18 cellular contexts compared by ENCODE assay signal in genomic region chr1:53385276-53385932, GRCh38.
"Had no signal": no experiment of that assay in that cellular context is flagged by ENCODE, and none has a peak within 500 bp of the region (broad histone marks: within the 10 kb centered on the region; RNA-seq: fewer than 3 reads in every experiment).

No MANE protein-coding gene starts in this region.

- H3K4me3 ChIP-seq: esophagus squamous epithelium, mucosa of descending colon, skin epidermis, stomach, uterus had no signal

- H3K9me3 ChIP-seq: esophagus squamous epithelium, mucosa of descending colon, uterus had no signal

- H3K27me3 ChIP-seq: uterus had no signal

- H3K9me3 Mint-ChIP-seq: type B pancreatic cell had no signal

- H3K27ac ChIP-seq: esophagus squamous epithelium, skin epidermis, stomach, uterus had no signal

- H3K36me3 Mint-ChIP-seq: immature natural killer cell, type B pancreatic cell had no signal

- H3K36me3 ChIP-seq: esophagus squamous epithelium, stomach, uterus had no signal

- FAIRE-seq: colon, keratinocyte had no signal

- H3K27ac Mint-ChIP-seq: immature natural killer cell, type B pancreatic cell had no signal

- H3K4me1 ChIP-seq: esophagus squamous epithelium, stomach, uterus had no signal

- H3K4me1 Mint-ChIP-seq: immature natural killer cell had no signal

- DNase-seq: dermis blood vessel endothelial cell; esophagus squamous epithelium; foreskin fibroblast; immature natural killer cell; left cardiac atrium; left ventricle myocardium superior; naive thymus-derived CD8-positive, alpha-beta T cell; stimulated activated CD4-positive, alpha-beta T cell treated with anti-CD3 and anti-CD28 coated beads, Interleukin-12 subunit alpha, Interleukin-12 subunit beta, amount 100 ng/mL, for 4 hours; stimulated activated naive CD4-positive, alpha-beta T cell; stomach; substantia nigra; uterus had no signal

- ATAC-seq: left cardiac atrium; left ventricle myocardium superior; mucosa of descending colon; naive thymus-derived CD8-positive, alpha-beta T cell; sciatic nerve had no signal

- H3K4me3 Mint-ChIP-seq: immature natural killer cell; naive thymus-derived CD8-positive, alpha-beta T cell; type B pancreatic cell had no signal
